In genomic region chr1:77954521-77954920, GRCh38 we compare ENCODE assay signal across 21 cellular contexts. TPM values are rescaled to one million over a fixed set of nuclear protein-coding genes. Genes with fewer than 3 reads are reported as not detected.
DNase-seq lines count a peak whose midpoint lies in the region; ATAC-seq and TF ChIP-seq lines count a peak whose summit lies in the region.
"Had no signal": no experiment of that assay in that cellular context is flagged by ENCODE, and none has a peak within 500 bp of the region (broad histone marks: within the 10 kb centered on the region; RNA-seq: fewer than 3 reads in every experiment).

No MANE protein-coding gene starts in this region.

- H4K20me1 ChIP-seq in osteoblast (ENCODE audit: insufficient read depth, low read length): peaks cover 10% of the 10 kb centered on the region

- H3K9me3 Mint-ChIP-seq in HFFc6 (no peaks in the 10 kb centered on the region), progenitor cell of endocrine pancreas (ENCODE audit: low read depth) (no peaks in the 10 kb centered on the region)
- H3K9me3 Mint-ChIP-seq: CD14-positive monocyte had no signal

- TF ChIP-seq CTCF in HFFc6 (IDR thresholded peaks at IDR 0.05) (no peak), osteoblast (IDR thresholded peaks at IDR 0.05; ENCODE audit: extremely low read depth, low read depth, low read length) (no peak), progenitor cell of endocrine pancreas (IDR thresholded peaks at IDR 0.05; ENCODE audit: unreplicated experiment) (no peak)

- H2AFZ ChIP-seq in osteoblast (ENCODE audit: low read length): no peak overlapping the region

- H3K27ac Mint-ChIP-seq in HFFc6 (peak overlapping the region; percentile 59; the same call in 1 of the 2 replicates), progenitor cell of endocrine pancreas (no peak overlapping the region)
- H3K27ac Mint-ChIP-seq: B cell had no signal

- no peak overlapping the region for H3K4me2 ChIP-seq in osteoblast (ENCODE audit: insufficient read depth, low read length)
- H3K4me2 ChIP-seq: A549, KMS-11 had no signal

- H3K4me3 ChIP-seq in osteoblast (ENCODE audit: insufficient read depth, low read length): no peak overlapping the region
- H3K4me3 ChIP-seq: A549 had no signal

- H3K36me3 Mint-ChIP-seq in HFFc6 (ENCODE audit: low read depth): peaks cover 43% of the 10 kb centered on the region
- peaks cover 33% of the 10 kb centered on the region for H3K36me3 Mint-ChIP-seq in progenitor cell of endocrine pancreas (ENCODE audit: insufficient read depth)

- H3K27me3 Mint-ChIP-seq in HFFc6 (ENCODE audit: insufficient read depth): peaks cover 3% of the 10 kb centered on the region
- H3K27me3 Mint-ChIP-seq in progenitor cell of endocrine pancreas: no peaks in the 10 kb centered on the region
- H3K27me3 Mint-ChIP-seq: B cell had no signal

- H3K4me1 Mint-ChIP-seq in HFFc6 (ENCODE audit: low read depth) (peaks cover 46% of the 10 kb centered on the region), progenitor cell of endocrine pancreas (ENCODE audit: low read depth) (no peaks in the 10 kb centered on the region)

- peaks cover 5% of the 10 kb centered on the region for H3K4me1 ChIP-seq in osteoblast (ENCODE audit: insufficient read depth, low read length)

- H3K27me3 ChIP-seq in osteoblast (ENCODE audit: insufficient read depth, low read length): no peaks in the 10 kb centered on the region

- peaks cover 55% of the 10 kb centered on the region for H3K79me2 ChIP-seq in osteoblast (ENCODE audit: insufficient read depth, low read length)

- DNase-seq in ELR (ENCODE audit: low read depth) (peak; percentile 59), HFFc6 (peak; percentile 43), osteoblast (ENCODE audit: insufficient read length, low spot score, missing footprints) (peak; percentile 39), NCI-H187 (lab: John Stamatoyannopoulos, UW) (no peak), cortex of kidney (lab: John Stamatoyannopoulos, UW) (no peak), NCI-H226 (no peak), progenitor cell of endocrine pancreas (ENCODE audit: low spot score, unreplicated experiment) (no peak)
- DNase-seq: DMS79, MV-4-11, NCI-H1694, NCI-H2081 treated with DMSO at 0.1 percent for 48 hours, NCI-H2171 treated with DMSO at 0.1 percent for 48 hours, NCI-H446 treated with DMSO at 0.1 percent for 48 hours, NCI-H526 treated with DMSO at 0.1 percent for 48 hours, Right ventricle myocardium superior had no signal

- H3K4me3 Mint-ChIP-seq in HFFc6 (no peak overlapping the region), progenitor cell of endocrine pancreas (ENCODE audit: low read depth) (no peak overlapping the region)
- H3K4me3 Mint-ChIP-seq: B cell, CD14-positive monocyte had no signal

- no peak overlapping the region for H3K27ac ChIP-seq in osteoblast (ENCODE audit: low read depth, low read length)
- H3K27ac ChIP-seq: A549, HL-60, KMS-11 had no signal

- peak; percentile 47 for ATAC-seq in SK-N-SH treated with all-trans-retinoic acid at 6 μM for 48 hours
- ATAC-seq: A549 had no signal

- H3K36me3 ChIP-seq in osteoblast (ENCODE audit: insufficient read depth, low read length): peaks cover 95% of the 10 kb centered on the region

- H3K9me3 ChIP-seq in osteoblast (ENCODE audit: low read depth, low read length): no peaks in the 10 kb centered on the region
- H3K9me3 ChIP-seq: A549 had no signal

TF ChIP-seq in SK-N-SH treated with all-trans-retinoic acid at 6 μM for 48 hours, 23 proteins besides CTCF, POLR2A, EP300 and RAD21 (continues in another document):
- TF ChIP-seq ZFP3 (CRISPR knock-in tag; IDR thresholded peaks at IDR 0.05): no peak
- no peak for TF ChIP-seq CSDC2 (CRISPR knock-in tag; IDR thresholded peaks at IDR 0.05)
- no peak for TF ChIP-seq PPARA (CRISPR knock-in tag; IDR thresholded peaks at IDR 0.05; ENCODE audit: borderline replicate concordance)
- TF ChIP-seq ZNF70 (CRISPR knock-in tag; IDR thresholded peaks at IDR 0.05): no peak
- TF ChIP-seq PATZ1 (CRISPR knock-in tag; IDR thresholded peaks at IDR 0.05; ENCODE audit: borderline replicate concordance): no peak
- no peak for TF ChIP-seq RARB (CRISPR knock-in tag; IDR thresholded peaks at IDR 0.05)
- no peak for TF ChIP-seq TCF4 (CRISPR knock-in tag; IDR thresholded peaks at IDR 0.05; ENCODE audit: borderline replicate concordance)
- no peak for TF ChIP-seq BACH2 (CRISPR knock-in tag; IDR thresholded peaks at IDR 0.05; ENCODE audit: borderline replicate concordance)
- no peak for TF ChIP-seq GLIS3 (CRISPR knock-in tag; IDR thresholded peaks at IDR 0.05)
- TF ChIP-seq ZC3H10 (CRISPR knock-in tag; IDR thresholded peaks at IDR 0.05): no peak
- no peak for TF ChIP-seq CREB5 (CRISPR knock-in tag; IDR thresholded peaks at IDR 0.05; ENCODE audit: low read depth)
- TF ChIP-seq POU6F1 (CRISPR knock-in tag; IDR thresholded peaks at IDR 0.05; ENCODE audit: borderline replicate concordance, low read depth): no peak
- no peak for TF ChIP-seq ZFP30 (CRISPR knock-in tag; IDR thresholded peaks at IDR 0.05)
- TF ChIP-seq ESRRG (CRISPR knock-in tag; IDR thresholded peaks at IDR 0.05): no peak
- TF ChIP-seq TSHZ2 (CRISPR knock-in tag; IDR thresholded peaks at IDR 0.05): no peak

RNA-seq across cellular contexts. Expression of gene FUBP1, which starts 24.4 kb away (rescaled TPM):
- 100 to 1,000 TPM in 5 of 6 experiments, 10 to 100 TPM in 1; 94.7 to 125 (median 119) TPM for total RNA-seq in HFFc6 (2021; fragmentation: NEBNext Ultra II Directional; extraction: Animal tissue kit (Norgen Biotek cat#: 25700))
- total RNA-seq in osteoblast (86.9 and 91.6 TPM in 2 replicates), progenitor cell of endocrine pancreas (259 and 270 TPM in 2 replicates)

RNA-seq across cellular contexts. Expression of gene DNAJB4, which starts 50.2 kb away (rescaled TPM):
- total RNA-seq in HFFc6 (2021; fragmentation: NEBNext Ultra II Directional; extraction: Animal tissue kit (Norgen Biotek cat#: 25700)): 100 to 1,000 TPM in 3 of 6 experiments, 10 to 100 TPM in 3; 89.6 to 245 (median 99.0) TPM
- total RNA-seq in osteoblast (36.5 and 46.7 TPM in 2 replicates), progenitor cell of endocrine pancreas (27.2 and 30.1 TPM in 2 replicates)

Comparison
In these comparisons a context has a peak if more than half of its experiments do, and no peak if none do; other contexts are left out.
1. DNase-seq: peak in ELR (single experiment), HFFc6 (single experiment) and osteoblast (single experiment); none in NCI-H187 (0 of 2), cortex of kidney (single experiment), NCI-H226 (single experiment) and progenitor cell of endocrine pancreas (single experiment).